In the genomic region with DNA sequence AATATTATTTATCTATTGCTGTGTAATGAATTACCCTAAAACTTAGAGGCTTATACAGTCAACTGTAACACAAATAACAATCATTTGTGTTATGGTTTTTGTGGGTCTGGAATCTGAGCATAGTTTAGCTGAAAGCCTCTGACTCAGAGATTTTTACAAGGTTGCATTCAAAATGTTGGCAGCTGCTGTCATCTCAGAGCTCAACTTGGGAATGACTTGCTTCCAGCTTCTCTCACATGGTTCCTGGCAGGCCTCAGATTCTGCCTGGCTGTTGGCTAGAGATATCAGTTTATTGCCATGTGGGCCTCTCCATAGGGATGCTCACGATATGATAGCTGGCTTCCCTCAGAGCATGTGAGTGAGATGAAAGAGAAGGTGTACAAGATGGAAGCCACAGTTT, we compare ENCODE assay signal across 23 cellular contexts.
A peak's percentile ranks its signal among the peaks of the same experiment; 100 is the strongest.
DNase-seq lines count a peak whose midpoint lies in the region; ATAC-seq lines count a peak whose summit lies in the region.
"Had no signal": no experiment of that assay in that cellular context is flagged by ENCODE, and none has a peak within 500 bp of the region (broad histone marks: within the 10 kb centered on the region; RNA-seq: fewer than 3 reads in every experiment).

No MANE protein-coding gene starts in this region.

- intact Hi-C loops in activated CD4-positive, alpha-beta T cell treated with anti-CD3 and anti-CD28 coated beads, Interleukin-2, amount 10 ng/mL, durations not matched to agents 24 days and 14 days (cut with micrococcal nuclease) = loop anchor here (5.0 kb wide), 1 partner anchor 497 kb away; no protein-coding TSS in a partner anchor

- no peak overlapping the region for H3K4me3 Mint-ChIP-seq in activated CD4-positive, alpha-beta T cell treated with anti-CD3 and anti-CD28 coated beads, Interleukin-2, amount 10 ng/mL, durations not matched to agents 24 days and 14 days
- H3K4me3 Mint-ChIP-seq: activated CD4-positive, alpha-beta T cell treated with anti-CD3 and anti-CD28 coated beads for 36 hours; brain; CD4-positive, alpha-beta memory T cell; neural progenitor cell; stimulated activated naive CD8-positive, alpha-beta T cell treated with anti-CD3 and anti-CD28 coated beads, Interleukin-15, Interleukin-2, amounts not matched to agents 100 ng/mL and 50 ng/mL, for 24 hours had no signal

- peak; percentile 0 for DNase-seq in EL
- DNase-seq in HS-27A (ENCODE audit: low read depth) = peak; percentile 4
- DNase-seq in astrocyte of the hippocampus (ENCODE audit: low read depth, low spot score) = peak; percentile 7
- DNase-seq in myocyte (ENCODE audit: low read depth) = peak; percentile 54
- DNase-seq in DMS53 (lab: John Stamatoyannopoulos, UW) = no peak
- no peak for DNase-seq in DMS53 treated with DMSO at 0.1 percent for 48 hours (lab: John Stamatoyannopoulos, UW; ENCODE audit: unreplicated experiment)
- no peak for DNase-seq in activated CD4-positive, alpha-beta T cell treated with anti-CD3 and anti-CD28 coated beads, Interleukin-2, amount 10 ng/mL, durations not matched to agents 24 days and 14 days
- DNase-seq: activated CD4-positive, alpha-beta T cell treated with anti-CD3 and anti-CD28 coated beads for 36 hours; activated CD8-positive, alpha-beta memory T cell treated with anti-CD3 and anti-CD28 coated beads for 24 hours; activated T-cell treated with anti-CD3 and anti-CD28 coated beads, Interleukin-2, amount 50 U/mL, for 1 hour; AML-193; CD4-positive, alpha-beta memory T cell; effector CD8-positive, alpha-beta T cell; gastrocnemius medialis; NCI-H2081 treated with DMSO at 0.1 percent for 48 hours; stimulated activated CD4-positive, alpha-beta T cell treated with anti-CD3 and anti-CD28 coated beads, Interleukin-15, amount 100 ng/mL, for 24 hours; T-helper 1 cell; tibial artery had no signal

- ATAC-seq in HG03175 (IDR thresholded peaks at IDR 0.05; ENCODE audit: unreplicated experiment) = no peak
- ATAC-seq: activated CD4-positive, alpha-beta T cell treated with anti-CD3 and anti-CD28 coated beads for 36 hours; gastrocnemius medialis; sciatic nerve had no signal

- no peaks in the 10 kb centered on the region for H3K36me3 Mint-ChIP-seq in activated CD4-positive, alpha-beta T cell treated with anti-CD3 and anti-CD28 coated beads, Interleukin-2, amount 10 ng/mL, durations not matched to agents 24 days and 14 days (ENCODE audit: low read depth)
- H3K36me3 Mint-ChIP-seq: brain; CD4-positive, alpha-beta memory T cell; neural progenitor cell had no signal

- no peaks in the 10 kb centered on the region for H3K4me1 Mint-ChIP-seq in activated CD4-positive, alpha-beta T cell treated with anti-CD3 and anti-CD28 coated beads, Interleukin-2, amount 10 ng/mL, durations not matched to agents 24 days and 14 days
- H3K4me1 Mint-ChIP-seq: activated CD4-positive, alpha-beta T cell treated with anti-CD3 and anti-CD28 coated beads for 36 hours; brain; CD4-positive, alpha-beta memory T cell; neural progenitor cell had no signal

- H3K27ac Mint-ChIP-seq in activated CD4-positive, alpha-beta T cell treated with anti-CD3 and anti-CD28 coated beads, Interleukin-2, amount 10 ng/mL, durations not matched to agents 24 days and 14 days = no peak overlapping the region
- H3K27ac Mint-ChIP-seq: activated CD4-positive, alpha-beta T cell treated with anti-CD3 and anti-CD28 coated beads for 36 hours; CD4-positive, alpha-beta memory T cell; neural progenitor cell; stimulated activated naive CD8-positive, alpha-beta T cell treated with anti-CD3 and anti-CD28 coated beads, Interleukin-15, Interleukin-2, amounts not matched to agents 100 ng/mL and 50 ng/mL, for 24 hours had no signal

- H3K27me3 Mint-ChIP-seq in activated CD4-positive, alpha-beta T cell treated with anti-CD3 and anti-CD28 coated beads, Interleukin-2, amount 10 ng/mL, durations not matched to agents 24 days and 14 days = no peaks in the 10 kb centered on the region
- H3K27me3 Mint-ChIP-seq: activated CD4-positive, alpha-beta T cell treated with anti-CD3 and anti-CD28 coated beads for 36 hours; brain; CD4-positive, alpha-beta memory T cell; stimulated activated naive CD8-positive, alpha-beta T cell treated with anti-CD3 and anti-CD28 coated beads, Interleukin-15, Interleukin-2, amounts not matched to agents 100 ng/mL and 50 ng/mL, for 24 hours had no signal

- H3K9me3 Mint-ChIP-seq in activated CD4-positive, alpha-beta T cell treated with anti-CD3 and anti-CD28 coated beads, Interleukin-2, amount 10 ng/mL, durations not matched to agents 24 days and 14 days = no peaks in the 10 kb centered on the region
- H3K9me3 Mint-ChIP-seq: CD4-positive, alpha-beta memory T cell; neural progenitor cell; stimulated activated naive CD8-positive, alpha-beta T cell treated with anti-CD3 and anti-CD28 coated beads, Interleukin-15, Interleukin-2, amounts not matched to agents 100 ng/mL and 50 ng/mL, for 24 hours had no signal

Comparison
In these comparisons a context has a peak if more than half of its experiments do, and no peak if none do; other contexts are left out.
1. DNase-seq: peak in EL (single experiment), HS-27A (single experiment), astrocyte of the hippocampus (single experiment) and myocyte (single experiment); none in DMS53 (single experiment), DMS53 treated with DMSO at 0.1 percent for 48 hours (single experiment) and activated CD4-positive, alpha-beta T cell treated with anti-CD3 and anti-CD28 coated beads, Interleukin-2, amount 10 ng/mL, durations not matched to agents 24 days and 14 days (single experiment).